Comparison of ENCODE assay signal across 8 cellular contexts in genomic region chr18:9403795-9404564, GRCh38.
A peak's percentile ranks its signal among the peaks of the same experiment; 100 is the strongest.
DNase-seq lines count a peak whose midpoint lies in the region; ATAC-seq and TF ChIP-seq lines count a peak whose summit lies in the region.
"Had no signal": no experiment of that assay in that cellular context is flagged by ENCODE, and none has a peak within 500 bp of the region (broad histone marks: within the 10 kb centered on the region; RNA-seq: fewer than 3 reads in every experiment).

No MANE protein-coding gene starts in this region.

- H3K79me1 ChIP-seq in H9 (ENCODE audit: insufficient read depth, low read depth, low read length, poor library complexity, severe bottlenecking) = no peaks in the 10 kb centered on the region

- H4K20me1 ChIP-seq in H9 (ENCODE audit: control insufficient read depth, insufficient read depth, insufficient read length) = no peaks in the 10 kb centered on the region

- no peak overlapping the region for H3T11ph ChIP-seq in H9 (ENCODE audit: low read length)

- H3K4me2 ChIP-seq in H9 (ENCODE audit: insufficient read depth, insufficient read length, low read length) = no peak overlapping the region

- no peak for ATAC-seq in naive thymus-derived CD4-positive, alpha-beta T cell
- ATAC-seq in GM18519 (IDR thresholded peaks at IDR 0.05; ENCODE audit: low FRiP score, unreplicated experiment) = no peak

- H2AK5ac ChIP-seq in H9 (ENCODE audit: insufficient read length, low read length) = no peak overlapping the region

- H2BK15ac ChIP-seq in H9 (ENCODE audit: low read depth, low read length) = no peak overlapping the region

- no peaks in the 10 kb centered on the region for H3K36me3 ChIP-seq in naive thymus-derived CD4-positive, alpha-beta T cell (ENCODE audit: control insufficient read depth in 2 of 3, insufficient read depth in 3 of 3, low read length in 3 of 3)
- H3K36me3 ChIP-seq in sigmoid colon = peaks cover 0 to 22% (median 3%) of the 10 kb centered on the region in 4 donors

- H3K27me3 Mint-ChIP-seq in H9 (ENCODE audit: low read depth) = no peaks in the 10 kb centered on the region
- H3K27me3 Mint-ChIP-seq in naive thymus-derived CD4-positive, alpha-beta T cell = peaks cover 0 to 6% (median 5%) of the 10 kb centered on the region in 5 donors

- H3K4me3 Mint-ChIP-seq in H9 = no peak overlapping the region; a peak in 1 of 5 replicates
- peak overlapping the region; percentile 49 to 90 (median 82) for H3K4me3 Mint-ChIP-seq in naive thymus-derived CD4-positive, alpha-beta T cell

- no peak overlapping the region for H4K8ac ChIP-seq in H9 (replicated peaks; ENCODE audit: insufficient read length, low read depth, low read length)

- peaks cover 4 to 7% (median 5%) of the 10 kb centered on the region in 3 experiments; a peak in 6 of 7 replicates for H3K36me3 Mint-ChIP-seq in H9 (ENCODE audit: insufficient read depth in 1 of 3, low read depth in 3 of 3)
- peaks cover 0 to 11% (median 4%) of the 10 kb centered on the region in 5 donors for H3K36me3 Mint-ChIP-seq in naive thymus-derived CD4-positive, alpha-beta T cell

- H2BK5ac ChIP-seq in H9 (ENCODE audit: insufficient read length, low read length) = no peak overlapping the region

- H3K27me3 ChIP-seq in H9 (ENCODE audit: insufficient read depth, low read length) = no peaks in the 10 kb centered on the region
- no peaks in the 10 kb centered on the region for H3K27me3 ChIP-seq in naive thymus-derived CD4-positive, alpha-beta T cell (ENCODE audit: control insufficient read depth in 2 of 2, insufficient read depth in 2 of 2, low read length in 2 of 2)
- no peaks in the 10 kb centered on the region for H3K27me3 ChIP-seq in sigmoid colon

- H3K4me1 ChIP-seq in H9 (ENCODE audit: insufficient read depth, low read length) = no peaks in the 10 kb centered on the region
- H3K4me1 ChIP-seq in naive thymus-derived CD4-positive, alpha-beta T cell (ENCODE audit: control insufficient read depth in 2 of 2, insufficient read depth in 2 of 2, low read length in 2 of 2) = no peaks in the 10 kb centered on the region
- H3K4me1 ChIP-seq in sigmoid colon = no peaks in the 10 kb centered on the region

- H3K4ac ChIP-seq in H9 (ENCODE audit: low read depth, low read length) = no peak overlapping the region

- peak; percentile 64 for TF ChIP-seq CTCF in H9 (conservative IDR thresholded peaks at IDR 0.05)
- no peak for TF ChIP-seq CTCF in sigmoid colon (IDR thresholded peaks at IDR 0.05)

- H2BK120ac ChIP-seq in H9 (ENCODE audit: low read depth, low read length, poor library complexity, severe bottlenecking) = no peak overlapping the region

- no peak overlapping the region for H3K9ac ChIP-seq in H9 (ENCODE audit: extremely low read depth, insufficient read length, low read length)

- DNase-seq in GDM1 (lab: John Stamatoyannopoulos, UW) (peak; percentile 6), H9 (peak; percentile 75), amniotic epithelial cell (ENCODE audit: low read depth) (peak; percentile 20), sigmoid colon (no peak), ecto neural progenitor cell (ENCODE audit: low spot score) (no peak)
- DNase-seq in naive thymus-derived CD4-positive, alpha-beta T cell = no peak
- DNase-seq: NCI-H1694 had no signal

- H2BK20ac ChIP-seq in H9 (ENCODE audit: low read depth, low read length, poor library complexity, severe bottlenecking) = no peak overlapping the region

- no peak overlapping the region for H4K5ac ChIP-seq in H9 (ENCODE audit: insufficient read length, low read depth, low read length)

- peaks cover 3 to 6% of the 10 kb centered on the region in 2 experiments; a peak in 3 of 4 replicates for H3K4me1 Mint-ChIP-seq in H9
- H3K4me1 Mint-ChIP-seq in naive thymus-derived CD4-positive, alpha-beta T cell = peaks cover 6 to 25% (median 12%) of the 10 kb centered on the region in 7 donors

- H3K9me3 ChIP-seq in H9 (ENCODE audit: control insufficient read depth, low read depth, low read length) = no peaks in the 10 kb centered on the region
- no peaks in the 10 kb centered on the region for H3K9me3 ChIP-seq in naive thymus-derived CD4-positive, alpha-beta T cell (ENCODE audit: control insufficient read depth in 2 of 3, low read length in 3 of 3)
- no peaks in the 10 kb centered on the region for H3K9me3 ChIP-seq in sigmoid colon

- CTCF ChIA-PET in naive thymus-derived CD4-positive, alpha-beta T cell (lab: Charles Lee) = interaction anchor here (0.7 kb wide), 2 partner anchors 332 to 724 kb away, joined by 3 read pairs; no protein-coding TSS in a partner anchor

- no peak for TF ChIP-seq EP300 in sigmoid colon (IDR thresholded peaks at IDR 0.05)

- intact Hi-C loops in naive thymus-derived CD4-positive, alpha-beta T cell (cut with micrococcal nuclease) = loop anchor here in 1 of 2 donors (10.0 kb wide), 1 partner anchor 111 kb away; no protein-coding TSS in a partner anchor
- intact Hi-C loops in sigmoid colon (cut with DNase I) = no loop called here

- WGBS in H9 (ENCODE audit: extremely low coverage, insufficient read length, low lambda C conversion rate) = no CpG with 5 or more reads among the region's 24 CpGs
- WGBS in sigmoid colon, 2 donors = 77 to 92% methylated on average over 24 of the region's 24 CpGs

- H3K79me2 ChIP-seq in H9 (ENCODE audit: insufficient read depth, low read length) = no peaks in the 10 kb centered on the region

- no peak overlapping the region for H3K56ac ChIP-seq in H9 (ENCODE audit: insufficient read length, low read depth, low read length)

- H3K18ac ChIP-seq in H9 (ENCODE audit: insufficient read length, low read depth, low read length) = peak overlapping the region; percentile 4

- no peak overlapping the region for H3K4me3 ChIP-seq in naive thymus-derived CD4-positive, alpha-beta T cell (ENCODE audit: low read length)
- no peak overlapping the region for H3K4me3 ChIP-seq in sigmoid colon

- H4K91ac ChIP-seq in H9 (ENCODE audit: insufficient read length, low read depth, low read length) = no peak overlapping the region

- no peak overlapping the region for H3K14ac ChIP-seq in H9 (ENCODE audit: insufficient read depth, low read length)

- peaks cover 0 to 3% of the 10 kb centered on the region in 2 experiments; a peak in 1 of 5 replicates for H3K9me3 Mint-ChIP-seq in H9
- peaks cover 0 to 2% (median 0%) of the 10 kb centered on the region in 11 donors for H3K9me3 Mint-ChIP-seq in naive thymus-derived CD4-positive, alpha-beta T cell

- no peak for TF ChIP-seq POLR2A in sigmoid colon (IDR thresholded peaks at IDR 0.05)

- H3K23ac ChIP-seq in H9 (ENCODE audit: insufficient read length, low read depth, low read length) = no peak overlapping the region

- H3K27ac ChIP-seq in H9 (ENCODE audit: insufficient read length, low read depth, low read length) (no peak overlapping the region), sigmoid colon (no peak overlapping the region)
- no peak overlapping the region for H3K27ac ChIP-seq in naive thymus-derived CD4-positive, alpha-beta T cell (ENCODE audit: low read depth, low read length)

- no peak overlapping the region for H2AFZ ChIP-seq in H9 (ENCODE audit: low read length)

- H3K27ac Mint-ChIP-seq in H9 = peak overlapping the region in 2 of 3 experiments; percentile 56 to 67; a peak in 2 of 7 replicates
- H3K27ac Mint-ChIP-seq in naive thymus-derived CD4-positive, alpha-beta T cell = peak overlapping the region in 5 of 9 donors; percentile 56 to 78 (median 77)

- H3K23me2 ChIP-seq in H9 (ENCODE audit: insufficient read length, low read depth, low read length, poor library complexity, severe bottlenecking) = no peaks in the 10 kb centered on the region

- H2BK12ac ChIP-seq in H9 (ENCODE audit: insufficient read length, low read depth, low read length) = no peak overlapping the region

- POLR2A ChIA-PET in naive thymus-derived CD4-positive, alpha-beta T cell (lab: Charles Lee) = no interaction called here

Comparison
In these comparisons a context has a peak if more than half of its experiments do, and no peak if none do; other contexts are left out.
1. DNase-seq: peak in GDM1 (single experiment), H9 (single experiment) and amniotic epithelial cell (single experiment); none in naive thymus-derived CD4-positive, alpha-beta T cell (0 of 9), sigmoid colon (single experiment) and ecto neural progenitor cell (single experiment).
2. H3K4me3 Mint-ChIP-seq: peak in naive thymus-derived CD4-positive, alpha-beta T cell (10 of 10); none in H9 (0 of 2).